28 cellular contexts compared by ENCODE assay signal in genomic region chr1:62832276-62832675, GRCh38. TPM values are rescaled to one million over a fixed set of nuclear protein-coding genes. Genes with fewer than 3 reads are reported as not detected.
DNase-seq lines count a peak whose midpoint lies in the region; FAIRE-seq and TF ChIP-seq lines count a peak whose summit lies in the region.
"Had no signal": no experiment of that assay in that cellular context is flagged by ENCODE, and none has a peak within 500 bp of the region (broad histone marks: within the 10 kb centered on the region; RNA-seq: fewer than 3 reads in every experiment).

No MANE protein-coding gene starts in this region.

- H4K8ac ChIP-seq in H9 (replicated peaks; ENCODE audit: insufficient read length, low read depth, low read length) = no peak overlapping the region
- no peak overlapping the region for H4K8ac ChIP-seq in H1 (ENCODE audit: extremely low read depth, insufficient read depth, low read length)

- no peak overlapping the region for H3K4me3 ChIP-seq in H1 (ENCODE audit: extremely low read depth in 1 of 4, insufficient read depth in 2 of 4, low read depth in 3 of 4, low read length in 4 of 4)
- H3K4me3 ChIP-seq: BLaER1 treated with 17β-estradiol and CSF1 and Interleukin-3, amounts not matched to agents 10 nM and 100 nM; GM23248; Peyer's patch had no signal

- FAIRE-seq in H1 (lab: Jason Lieb, UNC) = no peak
- FAIRE-seq: GM18507 had no signal

- no peaks in the 10 kb centered on the region for H3K23me2 ChIP-seq in H9 (ENCODE audit: insufficient read length, low read depth, low read length, poor library complexity, severe bottlenecking)
- H3K23me2 ChIP-seq in H1 (ENCODE audit: low read depth, low read length) = no peaks in the 10 kb centered on the region

- H2BK120ac ChIP-seq in H9 (ENCODE audit: low read depth, low read length, poor library complexity, severe bottlenecking) = no peak overlapping the region
- H2BK120ac ChIP-seq in H1 (replicated peaks; ENCODE audit: low read depth, low read length) = no peak overlapping the region

- H4K20me1 ChIP-seq in H9 (ENCODE audit: control insufficient read depth, insufficient read depth, insufficient read length) (no peaks in the 10 kb centered on the region), H1 (replicated peaks in 1 of 2; ENCODE audit: control insufficient read depth in 1 of 2, insufficient read depth in 2 of 2, low read length in 2 of 2) (no peaks in the 10 kb centered on the region)
- H4K20me1 ChIP-seq: BLaER1 treated with 17β-estradiol and CSF1 and Interleukin-3, amounts not matched to agents 10 nM and 100 nM had no signal

- no peak overlapping the region for H4K5ac ChIP-seq in H9 (ENCODE audit: insufficient read length, low read depth, low read length)
- H4K5ac ChIP-seq in H1 (ENCODE audit: insufficient read length, low read depth, low read length) = no peak overlapping the region

- H4K91ac ChIP-seq in H9 (ENCODE audit: insufficient read length, low read depth, low read length) = no peak overlapping the region
- H4K91ac ChIP-seq in H1 (replicated peaks; ENCODE audit: insufficient read length, low read length) = no peak overlapping the region

- DNase-seq in H9 (no peak), H1 (ENCODE audit: low read depth in 1 of 2, low spot score in 2 of 2) (no peak), medulla oblongata (ENCODE audit: extremely low spot score) (peak; percentile 56), putamen (ENCODE audit: low spot score) (peak; percentile 28), activated gamma-delta T cell treated with Interleukin-2 at 50 U/mL for 16 hours (no peak), CD1c-positive myeloid dendritic cell (ENCODE audit: extremely low spot score) (no peak), HuH-7 (ENCODE audit: low spot score) (no peak), RKO (ENCODE audit: low spot score) (no peak)
- DNase-seq: CD4-positive, alpha-beta memory T cell; COR-L47; DMS53; GM23248; HCEC 1CT; NCI-H1048; NCI-H1417 treated with DMSO at 0.1 percent for 48 hours; NCI-H187; NCI-H2081 treated with DMSO at 0.1 percent for 48 hours; NCI-H2171; NCI-H226; NCI-H510A; NCI-H69; Peyer's patch; SIG-M5; SK-N-SH had no signal

- POLR2A ChIA-PET in H1 (lab: Charles Lee; ENCODE audit: partially characterized antibody) = interaction anchor here (1.1 kb wide), 1 partner anchor 9 kb away, joined by 4 read pairs; no protein-coding TSS in a partner anchor

- CTCF ChIA-PET in H1 (lab: Charles Lee; ENCODE audit: partially characterized antibody) = interaction anchor here (1.0 to 1.8 kb wide), 4 partner anchors 10 to 75 kb away, joined by 3 to 8 read pairs (median 5); no protein-coding TSS in a partner anchor

- H3K4me1 Mint-ChIP-seq in H9 = peaks cover 3 to 4% of the 10 kb centered on the region in 2 experiments; a peak in 3 of 4 replicates

- H3K27ac Mint-ChIP-seq in H9 = 0 out of 7 replicates have a peak overlapping the region, but pooled peaks of 1 of the 3 experiments have one; percentile 24

- H2BK20ac ChIP-seq in H9 (ENCODE audit: low read depth, low read length, poor library complexity, severe bottlenecking) = no peak overlapping the region
- H2BK20ac ChIP-seq in H1 (ENCODE audit: low read length) = no peak overlapping the region

- peaks cover 2 to 4% of the 10 kb centered on the region in 2 experiments; a peak in 2 of 5 replicates for H3K9me3 Mint-ChIP-seq in H9

- peaks cover 6 to 12% (median 7%) of the 10 kb centered on the region in 3 experiments; a peak in 6 of 7 replicates for H3K36me3 Mint-ChIP-seq in H9 (ENCODE audit: insufficient read depth in 1 of 3, low read depth in 3 of 3)

- H3K4me3 Mint-ChIP-seq in H9 = no peak overlapping the region
- H3K4me3 Mint-ChIP-seq: CD4-positive, alpha-beta memory T cell; IgD-negative memory B cell had no signal

- no peaks in the 10 kb centered on the region for H3K27me3 ChIP-seq in H9 (ENCODE audit: insufficient read depth, low read length)
- H3K27me3 ChIP-seq in H1 (replicated peaks in 1 of 4; ENCODE audit: control insufficient read depth in 3 of 4, extremely low read depth in 1 of 4, insufficient read depth in 3 of 4, low read length in 3 of 4) = peaks cover 0 to 1% (median 0%) of the 10 kb centered on the region in 4 experiments; a peak in 1 of 7 replicates
- H3K27me3 ChIP-seq: BLaER1 treated with 17β-estradiol and CSF1 and Interleukin-3, amounts not matched to agents 10 nM and 100 nM; Peyer's patch had no signal

- TF ChIP-seq EP300 in H1 (IDR thresholded peaks at IDR 0.05; ENCODE audit: borderline replicate concordance in 1 of 2, low read depth in 2 of 2, low read length in 2 of 2) = no peak

- no peak overlapping the region for H2BK5ac ChIP-seq in H9 (ENCODE audit: insufficient read length, low read length)
- no peak overlapping the region for H2BK5ac ChIP-seq in H1 (ENCODE audit: low read depth, low read length)

- no peaks in the 10 kb centered on the region for H3K27me3 Mint-ChIP-seq in H9 (ENCODE audit: low read depth)
- H3K27me3 Mint-ChIP-seq: CD4-positive, alpha-beta memory T cell; IgD-negative memory B cell had no signal

- TF ChIP-seq CTCF in H9 (conservative IDR thresholded peaks at IDR 0.05) (peak; percentile 19; the same call in 1 of the 3 replicates), H1 (IDR thresholded peaks at IDR 0.05; ENCODE audit: control extremely low read depth in 1 of 3, insufficient read depth in 1 of 3, low read depth in 1 of 3, low read length in 3 of 3) (peak in 1 of 3 experiments; percentile 14; a peak in 1 of 4 replicates)

- H3K4ac ChIP-seq in H9 (ENCODE audit: low read depth, low read length) = no peak overlapping the region
- H3K4ac ChIP-seq in H1 (replicated peaks; ENCODE audit: insufficient read length, low read depth, low read length) = no peak overlapping the region

- H3K9ac ChIP-seq in H9 (ENCODE audit: extremely low read depth, insufficient read length, low read length) (no peak overlapping the region), H1 (replicated peaks in 1 of 4; ENCODE audit: extremely low read depth in 1 of 4, low read depth in 3 of 4, low read length in 3 of 4) (no peak overlapping the region)
- H3K9ac ChIP-seq: BLaER1 treated with 17β-estradiol and CSF1 and Interleukin-3, amounts not matched to agents 10 nM and 100 nM; GM23248; KMS-11; SK-N-SH had no signal

- H2BK15ac ChIP-seq in H9 (ENCODE audit: low read depth, low read length) (no peak overlapping the region), H1 (ENCODE audit: low read length) (no peak overlapping the region)

- no peak for TF ChIP-seq POLR2A in H1 (IDR thresholded peaks at IDR 0.05; ENCODE audit: control extremely low read depth in 1 of 2, low read depth in 2 of 2, low read length in 2 of 2)

- H3T11ph ChIP-seq in H9 (ENCODE audit: low read length) = no peak overlapping the region

- H3K4me2 ChIP-seq in H9 (ENCODE audit: insufficient read depth, insufficient read length, low read length) (no peak overlapping the region), H1 (ENCODE audit: insufficient read depth in 1 of 2, low read depth in 2 of 2, low read length in 2 of 2) (no peak overlapping the region)
- H3K4me2 ChIP-seq: BLaER1 treated with 17β-estradiol and CSF1 and Interleukin-3, amounts not matched to agents 10 nM and 100 nM; KMS-11; SK-N-SH had no signal

- H3K18ac ChIP-seq in H9 (ENCODE audit: insufficient read length, low read depth, low read length) (no peak overlapping the region), H1 (ENCODE audit: extremely low read depth, low read length) (no peak overlapping the region)

- no peak overlapping the region for H2BK12ac ChIP-seq in H9 (ENCODE audit: insufficient read length, low read depth, low read length)
- H2BK12ac ChIP-seq in H1 (ENCODE audit: low read depth, low read length) = no peak overlapping the region

- H3K79me1 ChIP-seq in H9 (ENCODE audit: insufficient read depth, low read depth, low read length, poor library complexity, severe bottlenecking) = no peaks in the 10 kb centered on the region
- no peaks in the 10 kb centered on the region for H3K79me1 ChIP-seq in H1 (ENCODE audit: low read depth, low read length)

- peaks cover 0 to 4% (median 0%) of the 10 kb centered on the region in 4 experiments; a peak in 1 of 8 replicates for H3K36me3 ChIP-seq in H1 (ENCODE audit: control insufficient read depth in 2 of 4, insufficient read depth in 4 of 4, low read length in 3 of 4)
- H3K36me3 ChIP-seq: Peyer's patch had no signal

- H3K9me3 ChIP-seq in H9 (ENCODE audit: control insufficient read depth, low read depth, low read length) (no peaks in the 10 kb centered on the region), H1 (ENCODE audit: insufficient read depth in 2 of 2, low read depth in 1 of 2, low read length in 1 of 2) (no peaks in the 10 kb centered on the region)
- H3K9me3 ChIP-seq: Peyer's patch, SK-N-SH had no signal

- H3K56ac ChIP-seq in H9 (ENCODE audit: insufficient read length, low read depth, low read length) (no peak overlapping the region), H1 (replicated peaks; ENCODE audit: insufficient read length, low read depth, low read length) (no peak overlapping the region)

- TF ChIP-seq RAD21 in H1 (IDR thresholded peaks at IDR 0.05 in 1 of 2, conservative IDR thresholded peaks at IDR 0.05 in 1 of 2; ENCODE audit: low read depth in 2 of 2, low read length in 2 of 2) = peak; percentile 24 to 35; a peak in 2 of 4 replicates

- no CpG with 5 or more reads among the region's 5 CpGs for WGBS in H9 (ENCODE audit: extremely low coverage, insufficient read length, low lambda C conversion rate)
- 79% methylated on average over 5 of the region's 5 CpGs; no CpG with 5 or more reads in 1 of the 2 experiments for WGBS in H1 (ENCODE audit: extremely low coverage in 1 of 2, insufficient coverage in 1 of 2, insufficient read length in 1 of 2, insufficient replicate concordance in 2 of 2, low coverage in 1 of 2, low lambda C conversion rate in 2 of 2, missing lambda C conversion rate in 1 of 2), 2 experiments

- no peak overlapping the region for H2AK5ac ChIP-seq in H9 (ENCODE audit: insufficient read length, low read length)
- no peak overlapping the region for H2AK5ac ChIP-seq in H1 (ENCODE audit: low read depth, low read length)

- H2AFZ ChIP-seq in H9 (ENCODE audit: low read length) (no peak overlapping the region), H1 (ENCODE audit: low read length) (no peak overlapping the region)
- H2AFZ ChIP-seq: GM23248 had no signal

- H3K14ac ChIP-seq in H9 (ENCODE audit: insufficient read depth, low read length) (no peak overlapping the region), H1 (ENCODE audit: insufficient read length) (no peak overlapping the region)

- H3K4me1 ChIP-seq in H9 (ENCODE audit: insufficient read depth, low read length) (no peaks in the 10 kb centered on the region), H1 (replicated peaks in 1 of 4; ENCODE audit: control insufficient read depth in 3 of 4, insufficient read depth in 4 of 4, low read length in 3 of 4) (no peaks in the 10 kb centered on the region)
- H3K4me1 ChIP-seq: BLaER1 treated with 17β-estradiol and CSF1 and Interleukin-3, amounts not matched to agents 10 nM and 100 nM; Peyer's patch had no signal

- H3K27ac ChIP-seq in H9 (ENCODE audit: insufficient read length, low read depth, low read length) = no peak overlapping the region
- no peak overlapping the region for H3K27ac ChIP-seq in H1 (ENCODE audit: low read depth, low read length)
- H3K27ac ChIP-seq: BLaER1 treated with 17β-estradiol and CSF1 and Interleukin-3, amounts not matched to agents 10 nM and 100 nM; GM23248; KMS-11; Peyer's patch had no signal

- H3K23ac ChIP-seq in H9 (ENCODE audit: insufficient read length, low read depth, low read length) (no peak overlapping the region), H1 (ENCODE audit: insufficient read length) (no peak overlapping the region)

- H3K79me2 ChIP-seq in H9 (ENCODE audit: insufficient read depth, low read length) = no peaks in the 10 kb centered on the region
- H3K79me2 ChIP-seq in H1 (ENCODE audit: control insufficient read depth in 1 of 2, insufficient read depth in 2 of 2, low read length in 2 of 2) = no peaks in the 10 kb centered on the region

RNA-seq across cellular contexts. Expression of gene ATG4C, which starts 48.3 kb away (rescaled TPM):
- total RNA-seq in H9 (2021) = 13.1 and 14.8 TPM in 2 replicates
- total RNA-seq in H1 (2021; fragmentation: NEBNext Ultra II Directional; extraction: Animal tissue kit (Norgen Biotek cat#: 25700)) = 18.4 and 22.2 TPM in 2 replicates
- 2.5 and 5.1 TPM in 2 replicates for polyA plus RNA-seq in H1 (2011; rRNA removed)
- 8.1 TPM for polyA plus RNA-seq in H1 (2011; cell fraction: cytosol; rRNA removed)
- polyA plus RNA-seq in H1 (2011; cell fraction: nucleus; rRNA removed) = 2.1 TPM
- 8.9 to 18.0 TPM (median 11.6 TPM) in 4 replicates for polyA plus RNA-seq in H1 (2012, experiment 1 of 2)
- 1.9 TPM for polyA plus RNA-seq in H1 (2012, experiment 2 of 2)
- 11.1 TPM for polyA plus RNA-seq in H1 (2013, experiment 1 of 2)
- 11.2 TPM for polyA plus RNA-seq in H1 (2013, experiment 2 of 2)
- 9.2 and 11.4 TPM in 2 replicates for polyA minus RNA-seq in H1 (2011; rRNA and poly(A)+ RNA removed)
- 8.5 TPM for polyA minus RNA-seq in H1 (2011; cell fraction: cytosol; rRNA and poly(A)+ RNA removed)
- 17.4 TPM for polyA minus RNA-seq in H1 (2011; cell fraction: nucleus; rRNA and poly(A)+ RNA removed)

Comparison
In these comparisons a context has a peak if more than half of its experiments do, and no peak if none do; other contexts are left out.
1. DNase-seq: peak in medulla oblongata (single experiment) and putamen (single experiment); none in H9 (single experiment), H1 (0 of 2), activated gamma-delta T cell treated with Interleukin-2 at 50 U/mL for 16 hours (single experiment), CD1c-positive myeloid dendritic cell (single experiment), HuH-7 (single experiment) and RKO (single experiment).